Comparison of ENCODE assay signal across 16 cellular contexts in the genomic region with DNA sequence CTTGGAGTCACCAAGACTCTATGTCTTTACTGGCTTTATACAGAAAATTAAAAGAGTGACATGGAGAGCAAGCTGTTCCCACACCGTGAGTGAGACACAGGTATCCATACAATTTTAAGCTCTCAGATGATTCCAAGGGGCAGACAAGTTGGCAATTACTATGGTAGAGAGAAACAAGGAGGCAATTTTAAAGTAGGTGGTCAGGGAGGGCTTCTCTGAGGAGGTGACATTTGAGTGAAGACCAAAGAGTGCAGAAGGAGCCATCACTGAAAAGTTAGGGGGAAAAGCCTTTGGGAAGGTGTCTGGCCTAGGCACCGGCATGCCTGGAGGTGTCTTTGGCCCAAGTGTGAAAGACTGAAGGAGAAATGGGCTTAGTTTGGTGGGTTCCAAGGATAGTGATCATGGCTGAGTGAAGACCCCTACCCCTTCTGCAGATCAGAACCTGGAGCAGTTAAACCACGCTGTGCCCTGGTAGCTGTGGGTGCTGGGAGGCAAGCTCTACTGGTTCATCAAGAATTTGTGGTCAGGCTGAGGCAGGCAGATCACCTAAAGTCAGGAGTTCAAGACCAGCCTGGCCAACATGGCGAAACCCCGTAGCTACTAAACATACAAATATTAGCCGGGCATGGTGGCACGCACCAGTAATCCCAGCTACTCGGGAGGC. TPM values are rescaled to one million over a fixed set of nuclear protein-coding genes. Genes with fewer than 3 reads are reported as not detected.
A peak's percentile ranks its signal among the peaks of the same experiment; 100 is the strongest.
DNase-seq lines count a peak whose midpoint lies in the region; ATAC-seq and TF ChIP-seq lines count a peak whose summit lies in the region.
"Had no signal": no experiment of that assay in that cellular context is flagged by ENCODE, and none has a peak within 500 bp of the region (broad histone marks: within the 10 kb centered on the region; RNA-seq: fewer than 3 reads in every experiment).

No MANE protein-coding gene starts in this region.

- peak overlapping the region in 4 of 11 experiments; percentile 10 to 89 (median 87); a peak in 7 of 22 replicates for H3K9ac ChIP-seq in BLaER1 treated with 17β-estradiol and CSF1 and Interleukin-3, amounts not matched to agents 10 nM and 100 nM

- POLR2A ChIA-PET in CD8-positive, alpha-beta T cell (lab: Charles Lee), result interaction anchor here (0.8 to 2.2 kb wide), 9 partner anchors 14 to 57 kb away, joined by 3 to 40 read pairs (median 7); a partner anchor contains a TSS

- no peak for DNase-seq in CD8-positive, alpha-beta T cell
- no peak for DNase-seq in natural killer cell treated with Interleukin-12 subunit alpha and Interleukin-12 subunit beta and Interleukin-15 and Interleukin-18, amount 100 ng/mL, for 72 hours (ENCODE audit: low spot score)
- no peak for DNase-seq in COLO829 (ENCODE audit: low spot score)
- DNase-seq in HK-2 (ENCODE audit: unreplicated experiment), result no peak
- DNase-seq: EL, foreskin keratinocyte, NCI-H187, NCI-H524 had no signal

- no peaks in the 10 kb centered on the region; a peak in 1 of 22 replicates for H3K36me3 ChIP-seq in BLaER1 treated with 17β-estradiol and CSF1 and Interleukin-3, amounts not matched to agents 10 nM and 100 nM
- peaks cover 4% of the 10 kb centered on the region for H3K36me3 ChIP-seq in CD8-positive, alpha-beta T cell (ENCODE audit: insufficient read depth, low read length)
- H3K36me3 ChIP-seq: SJSA1, suprapubic skin had no signal

- no peak overlapping the region for H3K4me3 ChIP-seq in BLaER1 treated with 17β-estradiol and CSF1 and Interleukin-3, amounts not matched to agents 10 nM and 100 nM
- H3K4me3 ChIP-seq in CD8-positive, alpha-beta T cell (ENCODE audit: low read depth, low read length), result no peak overlapping the region
- H3K4me3 ChIP-seq: left lung, SJSA1, suprapubic skin had no signal

- H3K9me3 ChIP-seq in BLaER1 treated with 17β-estradiol and CSF1 and Interleukin-3, amounts not matched to agents 10 nM and 100 nM (replicated peaks in 1 of 11), result no peaks in the 10 kb centered on the region
- H3K9me3 ChIP-seq in CD8-positive, alpha-beta T cell (ENCODE audit: low read length), result no peaks in the 10 kb centered on the region
- H3K9me3 ChIP-seq: left lung, SJSA1, suprapubic skin had no signal

- H3K27me3 ChIP-seq in BLaER1 treated with 17β-estradiol and CSF1 and Interleukin-3, amounts not matched to agents 10 nM and 100 nM, result no peaks in the 10 kb centered on the region
- no peaks in the 10 kb centered on the region for H3K27me3 ChIP-seq in CD8-positive, alpha-beta T cell (ENCODE audit: insufficient read depth, low read length)
- H3K27me3 ChIP-seq: foreskin keratinocyte, left lung, SJSA1, suprapubic skin had no signal

- H3K27ac ChIP-seq in BLaER1 treated with 17β-estradiol and CSF1 and Interleukin-3, amounts not matched to agents 10 nM and 100 nM, result peak overlapping the region in 10 of 11 experiments; percentile 88 to 98 (median 96); a peak in 18 of 22 replicates
- H3K27ac ChIP-seq in CD8-positive, alpha-beta T cell (ENCODE audit: low read depth, low read length), result no peak overlapping the region
- H3K27ac ChIP-seq: C4-2B, SJSA1 had no signal

- peak overlapping the region; percentile 97 for H3K27ac Mint-ChIP-seq in CD8-positive, alpha-beta T cell
- H3K27ac Mint-ChIP-seq in activated naive CD8-positive, alpha-beta T cell, result peak overlapping the region; percentile 96
- peak overlapping the region; percentile 94 to 99 for H3K27ac Mint-ChIP-seq in natural killer cell treated with Interleukin-12 subunit alpha and Interleukin-12 subunit beta and Interleukin-15 and Interleukin-18, amount 100 ng/mL, for 72 hours

- no peaks in the 10 kb centered on the region for H4K20me1 ChIP-seq in BLaER1 treated with 17β-estradiol and CSF1 and Interleukin-3, amounts not matched to agents 10 nM and 100 nM

- TF ChIP-seq CTCF in CD8-positive, alpha-beta T cell (IDR thresholded peaks at IDR 0.05), result no peak

- ATAC-seq in CD8-positive, alpha-beta T cell, result no peak
- no peak for ATAC-seq in natural killer cell treated with Interleukin-12 subunit alpha and Interleukin-12 subunit beta and Interleukin-15 and Interleukin-18, amount 100 ng/mL, for 72 hours
- no peak for ATAC-seq in GM21576 (IDR thresholded peaks at IDR 0.05; ENCODE audit: unreplicated experiment)
- ATAC-seq: foreskin keratinocyte, left lung had no signal

- no peaks in the 10 kb centered on the region for H3K9me3 Mint-ChIP-seq in CD8-positive, alpha-beta T cell
- H3K9me3 Mint-ChIP-seq in activated naive CD8-positive, alpha-beta T cell (ENCODE audit: low read depth), result no peaks in the 10 kb centered on the region
- no peaks in the 10 kb centered on the region for H3K9me3 Mint-ChIP-seq in natural killer cell treated with Interleukin-12 subunit alpha and Interleukin-12 subunit beta and Interleukin-15 and Interleukin-18, amount 100 ng/mL, for 72 hours

- CTCF ChIA-PET in CD8-positive, alpha-beta T cell (lab: Charles Lee), result interaction anchor here (0.9 to 13.0 kb wide), 21 partner anchors 9 to 618 kb away, joined by 3 to 405 read pairs (median 6); a partner anchor contains a TSS

- H3K4me3 Mint-ChIP-seq in CD8-positive, alpha-beta T cell, result peak overlapping the region; percentile 5
- H3K4me3 Mint-ChIP-seq in activated naive CD8-positive, alpha-beta T cell, result peak overlapping the region; percentile 91
- H3K4me3 Mint-ChIP-seq in natural killer cell treated with Interleukin-12 subunit alpha and Interleukin-12 subunit beta and Interleukin-15 and Interleukin-18, amount 100 ng/mL, for 72 hours, result peak overlapping the region; percentile 80

- H3K4me2 ChIP-seq in BLaER1 treated with 17β-estradiol and CSF1 and Interleukin-3, amounts not matched to agents 10 nM and 100 nM, result peak overlapping the region; percentile 67 to 96 (median 87); a peak in 21 of 22 replicates

- H3K36me3 Mint-ChIP-seq in CD8-positive, alpha-beta T cell, result peaks cover 10% of the 10 kb centered on the region
- H3K36me3 Mint-ChIP-seq in activated naive CD8-positive, alpha-beta T cell, result peaks cover 2% of the 10 kb centered on the region
- no peaks in the 10 kb centered on the region for H3K36me3 Mint-ChIP-seq in natural killer cell treated with Interleukin-12 subunit alpha and Interleukin-12 subunit beta and Interleukin-15 and Interleukin-18, amount 100 ng/mL, for 72 hours

- intact Hi-C loops in CD8-positive, alpha-beta T cell (cut with DNase I, micrococcal nuclease), result loop anchor here (2.0 to 10.0 kb wide), 6 partner anchors 139 to 427 kb away; a partner anchor contains a TSS

- H3K4me1 Mint-ChIP-seq in CD8-positive, alpha-beta T cell (ENCODE audit: low read depth), result peaks cover 46% of the 10 kb centered on the region
- peaks cover 45% of the 10 kb centered on the region for H3K4me1 Mint-ChIP-seq in activated naive CD8-positive, alpha-beta T cell (ENCODE audit: low read depth)
- peaks cover 45 to 46% of the 10 kb centered on the region in 2 donors for H3K4me1 Mint-ChIP-seq in natural killer cell treated with Interleukin-12 subunit alpha and Interleukin-12 subunit beta and Interleukin-15 and Interleukin-18, amount 100 ng/mL, for 72 hours (ENCODE audit: low read depth in 2 of 2)

- H3K27me3 Mint-ChIP-seq in CD8-positive, alpha-beta T cell (ENCODE audit: low read depth), result no peaks in the 10 kb centered on the region
- no peaks in the 10 kb centered on the region for H3K27me3 Mint-ChIP-seq in activated naive CD8-positive, alpha-beta T cell
- no peaks in the 10 kb centered on the region for H3K27me3 Mint-ChIP-seq in natural killer cell treated with Interleukin-12 subunit alpha and Interleukin-12 subunit beta and Interleukin-15 and Interleukin-18, amount 100 ng/mL, for 72 hours

- peaks cover 74 to 90% (median 80%) of the 10 kb centered on the region in 10 experiments for H3K4me1 ChIP-seq in BLaER1 treated with 17β-estradiol and CSF1 and Interleukin-3, amounts not matched to agents 10 nM and 100 nM
- H3K4me1 ChIP-seq in CD8-positive, alpha-beta T cell (ENCODE audit: insufficient read depth, low read length), result peaks cover 46% of the 10 kb centered on the region

RNA-seq across cellular contexts. Expression of a gene that starts 10.4 kb away (rescaled TPM):
- 10 to 100 TPM; 24.8 to 25.1 TPM for total RNA-seq in CD8-positive, alpha-beta T cell
- 10 to 100 TPM; 42.8 to 45.4 TPM for total RNA-seq in natural killer cell treated with Interleukin-12 subunit alpha and Interleukin-12 subunit beta and Interleukin-15 and Interleukin-18, amount 100 ng/mL, for 72 hours

RNA-seq across cellular contexts. Expression of a gene that starts 26.6 kb away (rescaled TPM):
- 1 to 10 TPM; 1.4 to 2.5 TPM for total RNA-seq in CD8-positive, alpha-beta T cell
- 10 to 100 TPM; 14.2 to 60.0 TPM for total RNA-seq in natural killer cell treated with Interleukin-12 subunit alpha and Interleukin-12 subunit beta and Interleukin-15 and Interleukin-18, amount 100 ng/mL, for 72 hours
- total RNA-seq: foreskin keratinocyte, H4, SJSA1 had no signal

RNA-seq across cellular contexts. Expression of a gene that starts 57.6 kb away (rescaled TPM):
- 10 to 100 TPM; 19.5 to 21.1 TPM for total RNA-seq in CD8-positive, alpha-beta T cell
- 10 to 100 TPM; 38.8 to 42.9 TPM for total RNA-seq in natural killer cell treated with Interleukin-12 subunit alpha and Interleukin-12 subunit beta and Interleukin-15 and Interleukin-18, amount 100 ng/mL, for 72 hours

Comparison
In these comparisons a context has a peak if more than half of its experiments do, and no peak if none do; other contexts are left out.
1. H3K4me3 Mint-ChIP-seq: peak in every context shown above with its lines; median percentile 91 in activated naive CD8-positive, alpha-beta T cell; 80 in natural killer cell treated with Interleukin-12 subunit alpha and Interleukin-12 subunit beta and Interleukin-15 and Interleukin-18, amount 100 ng/mL, for 72 hours; 5 in CD8-positive, alpha-beta T cell.
2. RNA of a gene that starts 26.6 kb away (total RNA-seq): 14.2 to 60.0 TPM in natural killer cell treated with Interleukin-12 subunit alpha and Interleukin-12 subunit beta and Interleukin-15 and Interleukin-18, amount 100 ng/mL, for 72 hours; 1.4 to 2.5 TPM in CD8-positive, alpha-beta T cell; every median in the first group is over 4 times any median in the second.
3. Peak in every context shown above with its lines, with median percentiles within 50 percentile points of each other: H3K27ac Mint-ChIP-seq.